ENCODE assay signal across 11 cellular contexts in genomic region chr4:110487873-110488272, GRCh38. TPM values are rescaled to one million over a fixed set of nuclear protein-coding genes. Genes with fewer than 3 reads are reported as not detected.
DNase-seq lines count a peak whose midpoint lies in the region; ATAC-seq and TF ChIP-seq lines count a peak whose summit lies in the region.
"Had no signal": no experiment of that assay in that cellular context is flagged by ENCODE, and none has a peak within 500 bp of the region (broad histone marks: within the 10 kb centered on the region; RNA-seq: fewer than 3 reads in every experiment).

No MANE protein-coding gene starts in this region.

- no peak overlapping the region for H2BK15ac ChIP-seq in mesendoderm (replicated peaks; ENCODE audit: low read depth)

- no peak for TF ChIP-seq POLR2A in body of pancreas (IDR thresholded peaks at IDR 0.05)

- H3K79me2 ChIP-seq in mesendoderm (ENCODE audit: control insufficient read depth, insufficient read depth, low read length) = no peaks in the 10 kb centered on the region

- H3K4me3 ChIP-seq in HUES48 (ENCODE audit: low read depth, low read length) (peak overlapping the region; percentile 30), body of pancreas (no peak overlapping the region), mesendoderm (ENCODE audit: low read length) (no peak overlapping the region)

- H3K4ac ChIP-seq in mesendoderm (ENCODE audit: low read depth, low read length) = no peak overlapping the region

- H2BK120ac ChIP-seq in mesendoderm (ENCODE audit: low read depth, low read length) = no peak overlapping the region

- no peak overlapping the region for H4K8ac ChIP-seq in mesendoderm (ENCODE audit: low read depth, low read length)

- H3K79me1 ChIP-seq in mesendoderm (ENCODE audit: low read length) = no peaks in the 10 kb centered on the region

- H3K9me3 ChIP-seq in HUES48 (ENCODE audit: control insufficient read depth, insufficient read depth, low read length) (no peaks in the 10 kb centered on the region), body of pancreas (no peaks in the 10 kb centered on the region)

- no peak overlapping the region for H3K18ac ChIP-seq in mesendoderm (ENCODE audit: low read length)

- H3K4me1 ChIP-seq in HUES48 (ENCODE audit: control insufficient read depth, insufficient read depth, low read length) (peaks cover 29% of the 10 kb centered on the region), body of pancreas (peaks cover 9% of the 10 kb centered on the region), mesendoderm (ENCODE audit: control insufficient read depth, low read depth, low read length) (no peaks in the 10 kb centered on the region)

- TF ChIP-seq CTCF in body of pancreas (IDR thresholded peaks at IDR 0.05) = no peak

- ATAC-seq in GM18868 (IDR thresholded peaks at IDR 0.05; ENCODE audit: unreplicated experiment) (peak; percentile 31), body of pancreas (peak; percentile 75), HG03354 (IDR thresholded peaks at IDR 0.05; ENCODE audit: poor library complexity, severe bottlenecking, unreplicated experiment) (no peak)

- H4K5ac ChIP-seq in mesendoderm (ENCODE audit: low read length) = no peak overlapping the region

- intact Hi-C loops in body of pancreas (cut with DNase I) = no loop called here

- no peak overlapping the region for H3K4me2 ChIP-seq in mesendoderm (ENCODE audit: low read length)

- H2BK5ac ChIP-seq in mesendoderm (ENCODE audit: low read length) = no peak overlapping the region

- H3K36me3 ChIP-seq in HUES48 (ENCODE audit: control insufficient read depth, insufficient read depth, low read length) (no peaks in the 10 kb centered on the region), body of pancreas (replicated peaks in 1 of 2; ENCODE audit: insufficient read depth in 1 of 2, low read depth in 2 of 2) (no peaks in the 10 kb centered on the region), mesendoderm (ENCODE audit: control insufficient read depth, insufficient read depth, low read length) (no peaks in the 10 kb centered on the region)

- peak overlapping the region; percentile 68 for H3K27ac ChIP-seq in HUES48 (ENCODE audit: low read depth, low read length)
- H3K27ac ChIP-seq in body of pancreas = peak overlapping the region in 2 of 4 donors; percentile 25 to 38
- no peak overlapping the region for H3K27ac ChIP-seq in mesendoderm (ENCODE audit: low read depth, low read length)
- H3K27ac ChIP-seq: VCaP had no signal

- H2AK5ac ChIP-seq in mesendoderm (ENCODE audit: low read length) = no peak overlapping the region

- no peak overlapping the region for H3K56ac ChIP-seq in mesendoderm (ENCODE audit: low read length)

- H3K9ac ChIP-seq in HUES48 (ENCODE audit: low read depth, low read length) (no peak overlapping the region), mesendoderm (ENCODE audit: low read length) (no peak overlapping the region)

- peak in 1 of 4 donors; percentile 20 for DNase-seq in body of pancreas
- peak; percentile 28 for DNase-seq in mesendoderm
- DNase-seq in NCI-H1694 treated with DMSO at 0.1 percent for 48 hours (lab: John Stamatoyannopoulos, UW) = no peak
- DNase-seq in GOT3 (lab: John Stamatoyannopoulos, UW) = no peak
- no peak for DNase-seq in activated gamma-delta T cell (lab: John Stamatoyannopoulos, UW)
- DNase-seq: activated naive CD4-positive, alpha-beta T cell treated with anti-CD3 and anti-CD28 coated beads, Interleukin-2, amount 50 U/mL, for 16 hours; NCI-H226 had no signal

- no peaks in the 10 kb centered on the region for H3K27me3 ChIP-seq in HUES48 (ENCODE audit: control insufficient read depth, insufficient read depth, low read length)
- no peaks in the 10 kb centered on the region for H3K27me3 ChIP-seq in body of pancreas
- H3K27me3 ChIP-seq in mesendoderm (ENCODE audit: insufficient read depth, low read length, poor library complexity) = no peaks in the 10 kb centered on the region

- no peak overlapping the region for H3K23ac ChIP-seq in mesendoderm (ENCODE audit: low read length)

RNA-seq across cellular contexts. Expression of gene ENPEP, which starts 11.9 kb away (rescaled TPM):
- total RNA-seq in body of pancreas = 1 to 10 TPM in 1 of 2 donors, under 1 TPM in 1; 0.78 to 4.0 TPM
- 5.7 TPM for polyA plus RNA-seq in mesendoderm (2013, experiment 1 of 2)
- 5.0 TPM for polyA plus RNA-seq in mesendoderm (2013, experiment 2 of 2)
